8 cellular contexts compared by ENCODE assay signal in the genomic region with DNA sequence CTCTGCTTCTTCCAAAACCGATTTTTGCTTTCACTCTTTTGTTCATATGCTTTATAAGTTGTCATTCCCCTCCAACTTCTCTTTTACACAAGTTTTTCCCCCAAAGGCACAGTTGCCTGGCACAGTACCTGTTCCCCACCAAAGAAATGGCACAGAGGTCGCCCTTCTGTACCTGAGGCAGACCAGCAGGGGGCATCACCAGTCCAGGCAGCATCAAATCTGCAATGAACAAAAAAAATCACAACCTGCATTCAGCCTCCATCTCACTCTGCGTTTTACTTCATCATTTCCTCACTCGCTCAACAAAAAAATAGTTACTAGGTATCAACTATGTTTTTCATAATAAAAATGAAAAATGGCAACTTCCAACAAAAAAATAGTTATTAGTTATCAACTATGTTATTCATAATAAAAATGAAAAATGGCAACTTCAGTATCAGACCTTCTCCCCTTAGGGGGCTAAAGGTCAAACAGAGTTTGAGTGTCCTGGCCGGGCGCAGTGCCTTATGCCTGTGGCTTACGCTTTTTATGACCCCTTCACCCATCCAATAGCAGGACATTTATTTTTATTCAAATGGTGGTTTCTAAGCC. TPM values are rescaled to one million over a fixed set of nuclear protein-coding genes. Genes with fewer than 3 reads are reported as not detected.
DNase-seq lines count a peak whose midpoint lies in the region; ATAC-seq and TF ChIP-seq lines count a peak whose summit lies in the region.

No MANE protein-coding gene starts in this region.

- peak; percentile 17 for DNase-seq in NCI-H2196 treated with DMSO at 0.1 percent for 48 hours (lab: John Stamatoyannopoulos, UW; ENCODE audit: unreplicated experiment)
- no peak for DNase-seq in NCI-H2196 (lab: John Stamatoyannopoulos, UW; ENCODE audit: unreplicated experiment)
- DNase-seq in NCI-H1694 (lab: John Stamatoyannopoulos, UW), result peak; percentile 50
- peak; percentile 61 for DNase-seq in activated CD4-positive, alpha-beta T cell treated with anti-CD3 and anti-CD28 coated beads, Interleukin-2, amount 50 U/mL, for 1 hour
- peak; percentile 47 to 55 (median 48) for DNase-seq in effector memory CD8-positive, alpha-beta T cell
- DNase-seq in psoas muscle, result no peak
- DNase-seq in NCI-H2107 treated with DMSO at 0.1 percent for 48 hours (lab: John Stamatoyannopoulos, UW; ENCODE audit: unreplicated experiment), result no peak
- no peak for DNase-seq in GOT3 (lab: John Stamatoyannopoulos, UW)

- H3K9me3 ChIP-seq in psoas muscle, result no peaks in the 10 kb centered on the region

- H3K27me3 ChIP-seq in psoas muscle (ENCODE audit: insufficient read depth in 3 of 3, low read length in 2 of 3), result no peaks in the 10 kb centered on the region

- ATAC-seq in effector memory CD8-positive, alpha-beta T cell (replicated peaks), result peak; percentile 12
- ATAC-seq in psoas muscle, result no peak

- H3K4me1 Mint-ChIP-seq in effector memory CD8-positive, alpha-beta T cell (ENCODE audit: low read depth in 2 of 2), result peaks cover 9 to 13% of the 10 kb centered on the region in 2 donors

- peaks cover 12 to 79% of the 10 kb centered on the region in 2 donors for H3K36me3 ChIP-seq in psoas muscle (ENCODE audit: insufficient read depth in 1 of 2, low read depth in 1 of 2)

- WGBS in psoas muscle, 3 donors, result 75 to 78% (median 75%) methylated on average over 7 of the region's 7 CpGs

- no peak overlapping the region for H3K4me3 ChIP-seq in psoas muscle

- TF ChIP-seq CTCF in psoas muscle (IDR thresholded peaks at IDR 0.05), result peak; percentile 66

- no peaks in the 10 kb centered on the region for H3K9me3 Mint-ChIP-seq in effector memory CD8-positive, alpha-beta T cell

- H3K27me3 Mint-ChIP-seq in effector memory CD8-positive, alpha-beta T cell, result no peaks in the 10 kb centered on the region

- peaks cover 45% of the 10 kb centered on the region for H3K36me3 Mint-ChIP-seq in effector memory CD8-positive, alpha-beta T cell (ENCODE audit: insufficient read depth)

- H3K4me1 ChIP-seq in psoas muscle, result peaks cover 7% of the 10 kb centered on the region

- no peak overlapping the region for H3K4me3 Mint-ChIP-seq in effector memory CD8-positive, alpha-beta T cell

- intact Hi-C loops in psoas muscle (cut with DNase I), result no loop called here

- no peak overlapping the region for H3K27ac Mint-ChIP-seq in effector memory CD8-positive, alpha-beta T cell

- H3K27ac ChIP-seq in psoas muscle, result no peak overlapping the region

RNA-seq across cellular contexts. Expression of a gene that starts 4.1 kb away (rescaled TPM):
- total RNA-seq in psoas muscle, result 10 to 100 TPM; 32.1 to 41.8 (median 37.6) TPM
- polyA plus RNA-seq in psoas muscle, result 10 to 100 TPM; 21.4 to 40.3 (median 32.8) TPM

RNA-seq across cellular contexts. Expression of a gene that starts 27.1 kb away (rescaled TPM):
- total RNA-seq in psoas muscle, result 1 to 10 TPM in 3 of 4 donors, under 1 TPM in 1; 0.57 to 2.0 (median 1.4) TPM
- polyA plus RNA-seq in psoas muscle, result 1 to 10 TPM in 2 of 3 donors, under 1 TPM in 1; 0.25 to 1.2 (median 1.0) TPM

Comparison
In these comparisons a context has a peak if more than half of its experiments do, and no peak if none do; other contexts are left out.
1. DNase-seq: peak in NCI-H2196 treated with DMSO at 0.1 percent for 48 hours (single experiment), NCI-H1694 (single experiment), activated CD4-positive, alpha-beta T cell treated with anti-CD3 and anti-CD28 coated beads, Interleukin-2, amount 50 U/mL, for 1 hour (single experiment) and effector memory CD8-positive, alpha-beta T cell (3 of 3); none in NCI-H2196 (single experiment), psoas muscle (0 of 2), NCI-H2107 treated with DMSO at 0.1 percent for 48 hours (single experiment) and GOT3 (single experiment).